12 cellular contexts compared by ENCODE assay signal in genomic region chr10:87750001-87750651, GRCh38.
DNase-seq lines count a peak whose midpoint lies in the region; ATAC-seq, FAIRE-seq and TF ChIP-seq lines count a peak whose summit lies in the region.
"Had no signal": no experiment of that assay in that cellular context is flagged by ENCODE, and none has a peak within 500 bp of the region (broad histone marks: within the 10 kb centered on the region; RNA-seq: fewer than 3 reads in every experiment).

No MANE protein-coding gene starts in this region.

- H3K27ac Mint-ChIP-seq in chondrocyte (ENCODE audit: unreplicated experiment) = no peak overlapping the region

- TF ChIP-seq CTCF in BJ (IDR thresholded peaks at IDR 0.05; ENCODE audit: insufficient read depth, low read depth, low read length) (no peak), HEK293 (tag by site-specific recombination; IDR thresholded peaks at IDR 0.05) (no peak), GM12878 (IDR thresholded peaks at IDR 0.05 in 2 of 3, conservative IDR thresholded peaks at IDR 0.05 in 1 of 3; ENCODE audit: control insufficient read depth in 2 of 3, extremely low read depth in 1 of 3, insufficient read depth in 1 of 3, low read depth in 3 of 3, low read length in 3 of 3) (no peak), chondrocyte (IDR thresholded peaks at IDR 0.05) (no peak)

- TF ChIP-seq POLR2A in GM12878 (IDR thresholded peaks at IDR 0.05; ENCODE audit: low read depth, low read length) = peak; percentile 44; the same call in 1 of the 2 replicates

- no peaks in the 10 kb centered on the region for H3K27me3 Mint-ChIP-seq in chondrocyte (ENCODE audit: low read depth)

- H3K27me3 ChIP-seq in BJ (ENCODE audit: control insufficient read depth, insufficient read depth, low read length) (no peaks in the 10 kb centered on the region), GM12878 (replicated peaks in 1 of 2; ENCODE audit: control insufficient read depth in 2 of 2, insufficient read depth in 2 of 2, low read length in 1 of 2) (no peaks in the 10 kb centered on the region)
- H3K27me3 ChIP-seq: heart left ventricle had no signal

- peaks cover 3% of the 10 kb centered on the region for H3K9me3 Mint-ChIP-seq in chondrocyte (ENCODE audit: low read depth)

- 63% methylated on average over 4 of the region's 4 CpGs for WGBS in GM12878 (ENCODE audit: insufficient coverage, insufficient replicate concordance, low lambda C conversion rate, missing lambda C conversion rate)

- H3K9ac ChIP-seq in GM12878 (ENCODE audit: control insufficient read depth, insufficient read depth, low read length) = no peak overlapping the region

- POLR2A ChIA-PET in BJ (lab: Charles Lee) = interaction anchor here (0.6 kb wide), 1 partner anchor 1501 kb away, joined by 5 read pairs; no protein-coding TSS in a partner anchor
- POLR2A ChIA-PET in HEK293 (lab: Yijun Ruan, JAX) = no interaction called here
- POLR2A ChIA-PET in GM12878 (lab: Charles Lee) = no interaction called here

- H3K4me3 ChIP-seq in BJ (ENCODE audit: low read depth, low read length) = no peak overlapping the region
- no peak overlapping the region for H3K4me3 ChIP-seq in HEK293 (ENCODE audit: low read depth, low read length)
- no peak overlapping the region for H3K4me3 ChIP-seq in GM12878
- H3K4me3 ChIP-seq: heart left ventricle had no signal

- H3K79me2 ChIP-seq in GM12878 (ENCODE audit: control insufficient read depth, insufficient read depth, low read length) = no peaks in the 10 kb centered on the region

- no TSS peak for BruUV-seq in GM12878 (replicated peaks; lab: Mats Ljungman, UMichigan)

- H4K20me1 ChIP-seq in GM12878 (ENCODE audit: control insufficient read depth, insufficient read depth) = no peaks in the 10 kb centered on the region

- H3K9me3 ChIP-seq in HEK293 (ENCODE audit: control insufficient read depth, insufficient read depth, low read depth, low read length) (no peaks in the 10 kb centered on the region), GM12878 (replicated peaks; ENCODE audit: control insufficient read depth, insufficient read depth, low read length) (no peaks in the 10 kb centered on the region)
- H3K9me3 ChIP-seq: heart left ventricle had no signal

- SMC1A ChIA-PET in GM12878 (lab: Charles Lee; ENCODE audit: uncharacterized antibody, unreplicated experiment) = interaction anchor here (0.8 to 2.4 kb wide), 8 partner anchors 9 to 362 kb away, joined by 3 to 10 read pairs (median 4); no protein-coding TSS in a partner anchor

- peaks cover 18% of the 10 kb centered on the region for H3K4me1 Mint-ChIP-seq in chondrocyte (ENCODE audit: low read depth)

- TF ChIP-seq RAD21 in GM12878 (IDR thresholded peaks at IDR 0.05; ENCODE audit: insufficient read depth, low read depth, low read length) = no peak

- RAD21 ChIA-PET in GM12878 (lab: Charles Lee; ENCODE audit: unreplicated experiment) = no interaction called here

- TF ChIP-seq EP300 in GM12878 (IDR thresholded peaks at IDR 0.05; ENCODE audit: borderline replicate concordance in 1 of 2, control insufficient read depth in 1 of 2, low read depth in 2 of 2, low read length in 2 of 2) = no peak

- H3K4me3 Mint-ChIP-seq in chondrocyte (ENCODE audit: unreplicated experiment) = no peak overlapping the region

- no peaks in the 10 kb centered on the region for H3K4me1 ChIP-seq in HEK293 (ENCODE audit: control insufficient read depth, insufficient read depth, low read length)
- peaks cover 9% of the 10 kb centered on the region; the same call in 1 of the 2 replicates for H3K4me1 ChIP-seq in GM12878 (ENCODE audit: control insufficient read depth, insufficient read depth, low read length)
- H3K4me1 ChIP-seq: heart left ventricle had no signal

- H2AFZ ChIP-seq in GM12878 (ENCODE audit: control insufficient read depth, low read depth, low read length) = no peak overlapping the region

- DNase-seq in BJ (ENCODE audit: low read depth) = peak; percentile 81
- DNase-seq in GM12878 (ENCODE audit: low read depth, low spot score) = no peak
- peak; percentile 69 for DNase-seq in left kidney (ENCODE audit: low read depth, low spot score)
- DNase-seq in HTR-8/SVneo (ENCODE audit: insufficient read length, low spot score) = no peak
- DNase-seq in chondrocyte (ENCODE audit: low spot score) = no peak
- DNase-seq: activated naive CD4-positive, alpha-beta T cell treated with Interleukin-2 at 50 U/mL for 16 hours; heart left ventricle; NCI-H524 treated with DMSO at 0.1 percent for 48 hours had no signal

- in situ Hi-C loops in GM12878 (cut with MboI) = no loop called here

- H3K4me2 ChIP-seq in GM12878 (ENCODE audit: control insufficient read depth, insufficient read depth) = no peak overlapping the region

- H3K27ac ChIP-seq in HEK293 (ENCODE audit: extremely low read depth, low read depth, low read length) (no peak overlapping the region), GM12878 (ENCODE audit: control insufficient read depth, insufficient read depth) (no peak overlapping the region)
- H3K27ac ChIP-seq: heart left ventricle had no signal

- H3K36me3 ChIP-seq in BJ (ENCODE audit: control insufficient read depth, insufficient read depth, low read length) (0 out of 2 replicates have a peak, but pooled peaks cover 2% of the 10 kb centered on the region), HEK293 (ENCODE audit: control insufficient read depth in 2 of 2, insufficient read depth in 1 of 2, low read length in 2 of 2) (peaks cover 16 to 31% of the 10 kb centered on the region in 2 experiments), GM12878 (ENCODE audit: control insufficient read depth in 2 of 2, insufficient read depth in 2 of 2, low read length in 1 of 2) (peaks cover 0 to 6% of the 10 kb centered on the region in 2 experiments; a peak in 2 of 4 replicates)

- intact Hi-C loops in GM12878 (cut with micrococcal nuclease; ENCODE audit: unreplicated experiment) = no loop called here

- ATAC-seq in GM12878 (peak; percentile 22; the same call in 2 of the 3 replicates), HG02884 (IDR thresholded peaks at IDR 0.05; ENCODE audit: unreplicated experiment) (no peak), HG03378 (IDR thresholded peaks at IDR 0.05; ENCODE audit: unreplicated experiment) (no peak)

- peaks cover 19% of the 10 kb centered on the region for H3K36me3 Mint-ChIP-seq in chondrocyte (ENCODE audit: low read depth)

- CTCF ChIA-PET in BJ (lab: Yijun Ruan, JAX) = interaction anchor here (0.8 to 1.1 kb wide), 5 partner anchors 15 to 89 kb away, joined by 3 to 5 read pairs (median 4); no protein-coding TSS in a partner anchor
- CTCF ChIA-PET in HEK293 (lab: Yijun Ruan, JAX) = interaction anchor here (0.5 to 0.6 kb wide), 2 partner anchors 14 to 811 kb away, joined by 3 to 4 read pairs; no protein-coding TSS in a partner anchor
- CTCF ChIA-PET in GM12878 (lab: Yijun Ruan, JAX) = interaction anchor here (0.9 to 2.6 kb wide), 4 partner anchors 13 to 23 kb away, joined by 3 to 9 read pairs (median 4); no protein-coding TSS in a partner anchor

- FAIRE-seq in GM12878 (lab: Jason Lieb, UNC) (no peak), HTR-8/SVneo (lab: Jason Lieb, UNC) (no peak)
- FAIRE-seq: TTC549 had no signal

TF ChIP-seq in HEK293, 187 proteins besides CTCF, POLR2A, EP300 and RAD21:
- TF ChIP-seq ZNF529 (tag by site-specific recombination; IDR thresholded peaks at IDR 0.05; ENCODE audit: insufficient replicate concordance) (no peak), SCRT2 (tag by site-specific recombination; IDR thresholded peaks at IDR 0.05) (peak; percentile 53; the same call in 1 of the 2 replicates)

TF ChIP-seq in GM12878, 131 proteins besides CTCF, POLR2A, EP300 and RAD21:
- TF ChIP-seq RUNX3 (IDR thresholded peaks at IDR 0.05; ENCODE audit: low read length) = 0 out of 2 replicates have a peak, but pooled peaks have one; percentile 5
- peak; percentile 18; the same call in 1 of the 2 replicates for TF ChIP-seq PML (IDR thresholded peaks at IDR 0.05; ENCODE audit: low read length)
- TF ChIP-seq SUZ12 (IDR thresholded peaks at IDR 0.05; ENCODE audit: unreplicated experiment) = no peak
- TF ChIP-seq BCL3 (IDR thresholded peaks at IDR 0.05; ENCODE audit: borderline replicate concordance, insufficient read depth, low read depth, low read length, poor library complexity, severe bottlenecking) = peak; percentile 40

Comparison
In these comparisons a context has a peak if more than half of its experiments do, and no peak if none do; other contexts are left out.
1. DNase-seq: peak in BJ (single experiment) and left kidney (single experiment); none in GM12878 (single experiment), HTR-8/SVneo (single experiment) and chondrocyte (single experiment).